ENCODE assay signal across 10 cellular contexts in the genomic region with DNA sequence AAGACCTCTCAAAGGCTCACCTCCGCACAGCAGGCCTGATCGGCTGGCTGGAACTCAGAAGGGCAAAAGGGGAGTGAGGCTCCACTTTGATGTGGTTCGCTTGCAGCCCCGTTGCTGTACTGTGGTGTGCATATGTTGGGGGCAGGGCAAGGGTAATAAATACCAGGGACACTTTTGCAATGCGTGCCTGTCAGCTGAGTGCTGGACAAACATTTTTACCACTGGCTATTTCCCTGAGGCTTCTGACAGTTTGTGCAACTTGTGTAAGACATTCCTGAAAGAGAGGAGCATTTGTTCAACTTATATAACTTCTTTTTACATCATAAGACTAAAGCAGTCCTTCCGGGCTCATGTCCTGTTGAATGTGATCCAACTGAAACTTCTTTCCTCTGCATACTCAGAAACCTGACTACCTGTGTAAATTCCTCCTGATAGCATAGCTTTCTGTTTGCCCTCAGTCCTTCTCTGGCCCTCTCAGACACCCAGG.
DNase-seq lines count a peak whose midpoint lies in the region; ATAC-seq and TF ChIP-seq lines count a peak whose summit lies in the region.
"Had no signal": no experiment of that assay in that cellular context is flagged by ENCODE, and none has a peak within 500 bp of the region (broad histone marks: within the 10 kb centered on the region; RNA-seq: fewer than 3 reads in every experiment).

No MANE protein-coding gene starts in this region.

- H3K9me3 ChIP-seq in liver (ENCODE audit: control insufficient read depth in 4 of 4, low read length in 3 of 4): no peaks in the 10 kb centered on the region

- no peaks in the 10 kb centered on the region for H3K36me3 ChIP-seq in liver (ENCODE audit: control insufficient read depth in 4 of 4, insufficient read depth in 3 of 4, low read depth in 1 of 4, low read length in 3 of 4)

- no peak for ATAC-seq in Right ventricle myocardium inferior
- no peak for ATAC-seq in HG03108 (IDR thresholded peaks at IDR 0.05; ENCODE audit: unreplicated experiment)
- no peak for ATAC-seq in HG03196 (IDR thresholded peaks at IDR 0.05; ENCODE audit: unreplicated experiment)
- ATAC-seq in HG03159 (IDR thresholded peaks at IDR 0.05; ENCODE audit: unreplicated experiment): no peak
- ATAC-seq: activated CD4-positive, CD25-positive, alpha-beta regulatory T cell treated with anti-CD3 and anti-CD28 coated beads, Interleukin-2, amount 50 U/mL, for 24 hours had no signal

- H3K4me1 ChIP-seq in liver (ENCODE audit: control insufficient read depth in 4 of 4, insufficient read depth in 4 of 4, low read length in 3 of 4): peaks cover 0 to 9% (median 0%) of the 10 kb centered on the region in 4 donors

- intact Hi-C loops in Right ventricle myocardium inferior (cut with DNase I) (no loop called here), cardiac septum (cut with DNase I) (no loop called here)

- H3K9ac ChIP-seq in liver (ENCODE audit: low read depth in 1 of 2, low read length in 2 of 2): no peak overlapping the region
- H3K9ac ChIP-seq: KMS-11 had no signal

- H3K4me3 ChIP-seq in liver (ENCODE audit: low read depth in 1 of 3, low read length in 3 of 3): no peak overlapping the region

- DNase-seq in Right ventricle myocardium inferior (ENCODE audit: missing footprints) (peak; percentile 56), cardiac septum (ENCODE audit: low spot score) (no peak), astrocyte of the hippocampus (ENCODE audit: low read depth, low spot score) (peak; percentile 62), ureter (ENCODE audit: low spot score) (peak; percentile 63)

- no peak for TF ChIP-seq CTCF in liver (IDR thresholded peaks at IDR 0.05; ENCODE audit: low read depth, low read length, missing input control)

- no peak overlapping the region for H3K27ac ChIP-seq in liver (ENCODE audit: low read depth in 1 of 2, low read length in 2 of 2)
- H3K27ac ChIP-seq: KMS-11 had no signal

- H3K27me3 ChIP-seq in liver (ENCODE audit: control insufficient read depth in 4 of 4, insufficient read depth in 4 of 4, low read length in 3 of 4): no peaks in the 10 kb centered on the region

- WGBS in liver: 45% methylated on average over 6 of the region's 6 CpGs

- peak in 1 of 2 donors; percentile 47 for TF ChIP-seq RAD21 in liver (IDR thresholded peaks at IDR 0.05)

TF ChIP-seq in liver, 16 proteins besides CTCF, POLR2A, EP300 and RAD21:
- TF ChIP-seq HNF4A (conservative IDR thresholded peaks at IDR 0.05) (peak in 1 of 2 donors; percentile 15), SP1 (IDR thresholded peaks at IDR 0.05) (peak; percentile 55), FOXA1 (IDR thresholded peaks at IDR 0.05) (no peak)
TF ChIP-seq in liver: peak in this region for 2.
